Comparison of ENCODE assay signal across 2 cellular contexts in genomic region chr3:10816019-10816862, GRCh38.
TF ChIP-seq lines count a peak whose summit lies in the region.

TSS of gene SLC6A11 (plus strand) at chr3:10816228. CDS start at chr3:10816266, 38 bp downstream.

TF ChIP-seq in GM23338, 12 proteins besides CTCF, POLR2A, EP300 and RAD21:
- TF ChIP-seq ZNF462 (CRISPR knock-in tag; IDR thresholded peaks at IDR 0.05) (no peak), POLR2AphosphoS5 (IDR thresholded peaks at IDR 0.05; ENCODE audit: low read depth) (0 out of 2 replicates have a peak, but pooled peaks have one; percentile 43)
TF ChIP-seq in GM23338: peak in this region for 1.

TF ChIP-seq in K562, 482 proteins besides CTCF, POLR2A, EP300 and RAD21 (continued from another document):
- TF ChIP-seq SRSF9 (IDR thresholded peaks at IDR 0.05; ENCODE audit: borderline replicate concordance, low read depth, low read length) = no peak
